Comparison of ENCODE assay signal across 16 cellular contexts in the genomic region with DNA sequence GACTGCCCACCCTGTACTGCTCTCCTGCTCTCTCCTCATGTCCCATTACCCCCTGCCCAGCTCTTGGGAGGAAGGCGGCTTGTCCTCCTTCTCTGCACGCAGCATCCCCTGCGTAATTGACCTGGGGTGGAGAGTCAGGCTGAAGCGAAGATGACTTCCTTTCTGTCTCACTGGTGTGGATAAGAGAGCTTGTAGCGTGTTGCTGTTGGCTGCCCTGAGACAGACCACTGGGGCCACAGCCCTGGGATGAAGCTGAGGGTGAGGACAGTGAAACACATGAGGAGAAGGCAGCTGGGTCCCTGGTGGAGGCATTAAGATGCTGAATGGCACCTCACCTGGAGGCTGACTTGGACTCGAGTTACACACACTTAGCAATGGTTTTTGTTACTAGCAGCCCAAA.
"Had no signal": no experiment of that assay in that cellular context is flagged by ENCODE, and none has a peak within 500 bp of the region (broad histone marks: within the 10 kb centered on the region; RNA-seq: fewer than 3 reads in every experiment).

No MANE protein-coding gene starts in this region.

- H3K4me3 ChIP-seq: right atrium auricular region, SJCRH30, suprapubic skin, transverse colon had no signal

- H3K36me3 ChIP-seq: brain microvascular endothelial cell, right atrium auricular region, SJCRH30, suprapubic skin, transverse colon had no signal

- H3K9me3 ChIP-seq: right atrium auricular region, SJCRH30, suprapubic skin, transverse colon had no signal

- DNase-seq: activated CD4-positive, alpha-beta T cell treated with anti-CD3 and anti-CD28 coated beads, Interleukin-2, amount 50 U/mL, for 1 hour; activated naive CD4-positive, alpha-beta T cell treated with anti-CD3 and anti-CD28 coated beads, Interleukin-2, amount 10 ng/mL, durations not matched to agents 7 days and 5 days; activated naive CD8-positive, alpha-beta T cell treated with anti-CD3 and anti-CD28 coated beads, Interleukin-2, amount 50 U/mL, for 24 hours; brain microvascular endothelial cell; cortex of kidney; effector CD4-positive, alpha-beta T cell; immature natural killer cell; natural killer cell; posterior cingulate gyrus; SJCRH30; stimulated activated CD4-positive, alpha-beta T cell treated with anti-CD3 and anti-CD28 coated beads, Interleukin-2, amount 100 ng/mL, for 48 hours; stimulated activated naive CD8-positive, alpha-beta T cell treated with anti-CD3 and anti-CD28 coated beads, Interleukin-15, amount 100 ng/mL, for 72 hours; transverse colon had no signal

- H3K27ac ChIP-seq: brain microvascular endothelial cell, right atrium auricular region, SJCRH30, suprapubic skin, transverse colon had no signal

- ATAC-seq: esophagus mucosa; natural killer cell; stimulated activated naive CD8-positive, alpha-beta T cell treated with anti-CD3 and anti-CD28 coated beads, Interleukin-15, amount 100 ng/mL, for 72 hours had no signal

- H3K27me3 ChIP-seq: brain microvascular endothelial cell, right atrium auricular region, SJCRH30, suprapubic skin, transverse colon had no signal

- H3K4me1 ChIP-seq: SJCRH30, suprapubic skin, transverse colon had no signal
